ENCODE assay signal across 13 cellular contexts in genomic region chr2:218276986-218277755, GRCh38. TPM values are rescaled to one million over a fixed set of nuclear protein-coding genes. Genes with fewer than 3 reads are reported as not detected.
DNase-seq lines count a peak whose midpoint lies in the region; ATAC-seq and TF ChIP-seq lines count a peak whose summit lies in the region.
"Had no signal": no experiment of that assay in that cellular context is flagged by ENCODE, and none has a peak within 500 bp of the region (broad histone marks: within the 10 kb centered on the region; RNA-seq: fewer than 3 reads in every experiment).

No MANE protein-coding gene starts in this region.

- CTCF ChIA-PET in CD8-positive, alpha-beta memory T cell (lab: Charles Lee), result interaction anchor here (1.3 to 8.4 kb wide), 6 partner anchors 7 to 118 kb away, joined by 3 to 144 read pairs (median 72); partner anchors contain the start of genes CATIP and TMBIM1

- H3K27me3 ChIP-seq in CD8-positive, alpha-beta memory T cell (ENCODE audit: insufficient read depth, low read length, poor library complexity, severe bottlenecking), result no peaks in the 10 kb centered on the region
- no peaks in the 10 kb centered on the region for H3K27me3 ChIP-seq in transverse colon
- H3K27me3 ChIP-seq: Peyer's patch had no signal

- no peaks in the 10 kb centered on the region for H3K9me3 Mint-ChIP-seq in CD8-positive, alpha-beta memory T cell
- H3K9me3 Mint-ChIP-seq in progenitor cell of endocrine pancreas (ENCODE audit: low read depth), result no peaks in the 10 kb centered on the region

- TF ChIP-seq CTCF in NB4 (IDR thresholded peaks at IDR 0.05; ENCODE audit: low read depth, low read length) (peak; percentile 24), choroid plexus epithelial cell (conservative IDR thresholded peaks at IDR 0.05; ENCODE audit: low read depth, low read length) (peak; percentile 18), progenitor cell of endocrine pancreas (IDR thresholded peaks at IDR 0.05; ENCODE audit: unreplicated experiment) (peak; percentile 15), transverse colon (IDR thresholded peaks at IDR 0.05) (no peak)

- no peak overlapping the region for H3K27ac ChIP-seq in CD8-positive, alpha-beta memory T cell (ENCODE audit: low read depth, low read length)
- H3K27ac ChIP-seq in transverse colon, result peak overlapping the region in 1 of 4 donors; percentile 6

- peak overlapping the region in 6 of 8 donors; percentile 60 to 85 (median 78) for H3K27ac Mint-ChIP-seq in CD8-positive, alpha-beta memory T cell
- peak overlapping the region; percentile 3 for H3K27ac Mint-ChIP-seq in progenitor cell of endocrine pancreas

- 80 to 82% methylated on average over 1 to 12 of the region's 12 CpGs for WGBS in transverse colon (ENCODE audit: low coverage in 1 of 2), 2 donors

- peaks cover 9% of the 10 kb centered on the region for H3K4me1 ChIP-seq in CD8-positive, alpha-beta memory T cell (ENCODE audit: insufficient read depth, low read length)
- peaks cover 7 to 42% (median 31%) of the 10 kb centered on the region in 4 donors for H3K4me1 ChIP-seq in transverse colon

- no peaks in the 10 kb centered on the region for H3K27me3 Mint-ChIP-seq in CD8-positive, alpha-beta memory T cell
- no peaks in the 10 kb centered on the region for H3K27me3 Mint-ChIP-seq in progenitor cell of endocrine pancreas

- H3K4me3 ChIP-seq in CD8-positive, alpha-beta memory T cell (ENCODE audit: low read length), result no peak overlapping the region
- no peak overlapping the region for H3K4me3 ChIP-seq in NB4 (ENCODE audit: low read depth, low read length)
- no peak overlapping the region for H3K4me3 ChIP-seq in choroid plexus epithelial cell (ENCODE audit: low read depth, low read length)
- H3K4me3 ChIP-seq in transverse colon, result no peak overlapping the region
- H3K4me3 ChIP-seq: Peyer's patch had no signal

- H3K9me3 ChIP-seq in CD8-positive, alpha-beta memory T cell (ENCODE audit: low read length), result no peaks in the 10 kb centered on the region
- no peaks in the 10 kb centered on the region for H3K9me3 ChIP-seq in transverse colon
- H3K9me3 ChIP-seq: Peyer's patch had no signal

- H3K4me1 Mint-ChIP-seq in CD8-positive, alpha-beta memory T cell, result peaks cover 11 to 42% (median 19%) of the 10 kb centered on the region in 3 donors
- H3K4me1 Mint-ChIP-seq in progenitor cell of endocrine pancreas (ENCODE audit: low read depth), result peaks cover 6% of the 10 kb centered on the region

- TF ChIP-seq POLR2A in NB4 (IDR thresholded peaks at IDR 0.05; ENCODE audit: extremely low read depth, insufficient read length) (no peak), transverse colon (IDR thresholded peaks at IDR 0.05) (no peak)

- POLR2A ChIA-PET in CD8-positive, alpha-beta memory T cell (lab: Charles Lee), result no interaction called here

- no peak for TF ChIP-seq EP300 in transverse colon (IDR thresholded peaks at IDR 0.05; ENCODE audit: low read depth)

- H3K4me3 Mint-ChIP-seq in CD8-positive, alpha-beta memory T cell, result no peak overlapping the region
- H3K4me3 Mint-ChIP-seq in progenitor cell of endocrine pancreas (ENCODE audit: low read depth), result no peak overlapping the region

- ATAC-seq in HG03095 (IDR thresholded peaks at IDR 0.05; ENCODE audit: unreplicated experiment), result no peak

- peaks cover 3 to 83% (median 22%) of the 10 kb centered on the region in 3 donors for H3K36me3 Mint-ChIP-seq in CD8-positive, alpha-beta memory T cell
- peaks cover 21% of the 10 kb centered on the region for H3K36me3 Mint-ChIP-seq in progenitor cell of endocrine pancreas (ENCODE audit: insufficient read depth)

- intact Hi-C loops in transverse colon (cut with DNase I; ENCODE audit: low total_unique reads), result no loop called here

- H3K36me3 ChIP-seq in CD8-positive, alpha-beta memory T cell (ENCODE audit: insufficient read depth, low read length), result peaks cover 82% of the 10 kb centered on the region
- peaks cover 0 to 68% (median 30%) of the 10 kb centered on the region in 4 donors for H3K36me3 ChIP-seq in transverse colon

- no peak for DNase-seq in CD8-positive, alpha-beta memory T cell
- DNase-seq in NB4 (ENCODE audit: low read depth) (no peak), choroid plexus epithelial cell (ENCODE audit: low read depth) (no peak), progenitor cell of endocrine pancreas (ENCODE audit: low spot score, unreplicated experiment) (no peak), transverse colon (no peak), NCI-H2081 (lab: John Stamatoyannopoulos, UW) (no peak)
- DNase-seq: activated effector memory CD4-positive, alpha-beta T cell treated with anti-CD3 and anti-CD28 coated beads, Interleukin-2, amount 50 U/mL, for 16 hours; DMS79 treated with DMSO at 0.1 percent for 48 hours; effector CD8-positive, alpha-beta T cell; nucleus accumbens; Peyer's patch; stimulated activated CD4-positive, alpha-beta T cell treated with anti-CD3 and anti-CD28 coated beads, Interleukin-2, amount 100 ng/mL, for 24 hours had no signal

- in situ Hi-C loops in transverse colon (cut with MboI; ENCODE audit: low pct_ligation_motif_present in 1 of 4, low pct_unique_long_range_greater_than_20kb in 1 of 4, low sequenced_read_pairs in 3 of 4), result loop anchor here in 2 of 4 donors (25.0 kb wide), 1 partner anchor 110 kb away; the partner anchor contains the start of genes CTDSP1 (in 2 of the 2) and SLC11A1 (in 2 of the 2)

RNA-seq across cellular contexts. Expression of gene PNKD, which starts 6.9 kb away (rescaled TPM):
- total RNA-seq in CD8-positive, alpha-beta memory T cell, result 10 to 100 TPM; 26.8 to 31.6 TPM
- 111 TPM for polyA plus RNA-seq in CD8-positive, alpha-beta memory T cell
- total RNA-seq in progenitor cell of endocrine pancreas, result 54.3 and 54.5 TPM in 2 replicates
- total RNA-seq in transverse colon, result 100 to 1,000 TPM in 2 of 4 donors, 10 to 100 TPM in 2; 14.3 to 111 (median 100) TPM

RNA-seq across cellular contexts. Expression of gene AAMP, which starts 7.2 kb away (rescaled TPM):
- total RNA-seq in CD8-positive, alpha-beta memory T cell, result 10 to 100 TPM; 94.8 to 95.2 TPM
- polyA plus RNA-seq in CD8-positive, alpha-beta memory T cell, result 86.1 TPM
- total RNA-seq in progenitor cell of endocrine pancreas, result 79.2 and 85.2 TPM in 2 replicates
- total RNA-seq in transverse colon, result 100 to 1,000 TPM in 3 of 4 donors, 10 to 100 TPM in 1; 96.9 to 466 (median 174) TPM

RNA-seq across cellular contexts. Expression of gene TMBIM1, which starts 15.1 kb away (rescaled TPM):
- total RNA-seq in CD8-positive, alpha-beta memory T cell, result 10 to 100 TPM; 82.3 to 92.3 TPM
- 149 TPM for polyA plus RNA-seq in CD8-positive, alpha-beta memory T cell
- total RNA-seq in progenitor cell of endocrine pancreas (131 and 137 TPM in 2 replicates), transverse colon (100 to 1,000 TPM in 3 of 4 donors, 10 to 100 TPM in 1; 80.0 to 356 (median 200) TPM)

RNA-seq across cellular contexts. Expression of gene GPBAR1, which starts 16.4 kb away (rescaled TPM):
- total RNA-seq in CD8-positive, alpha-beta memory T cell, result under 1 TPM; 0.51 to 0.72 TPM
- polyA plus RNA-seq in CD8-positive, alpha-beta memory T cell, result not detected
- total RNA-seq in progenitor cell of endocrine pancreas, result 9.1 and 9.7 TPM in 2 replicates
- 1 to 10 TPM in 2 of 4 donors, not detected in 2; 2.5 to 3.0 TPM for total RNA-seq in transverse colon

Comparison
In these comparisons a context has a peak if more than half of its experiments do, and no peak if none do; other contexts are left out.
1. CTCF ChIP-seq: peak in NB4 (single experiment), choroid plexus epithelial cell (single experiment) and progenitor cell of endocrine pancreas (single experiment); none in transverse colon (0 of 5).